Comparison of ENCODE assay signal across 20 cellular contexts in genomic region chr1:214318956-214319355, GRCh38. TPM values are rescaled to one million over a fixed set of nuclear protein-coding genes. Genes with fewer than 3 reads are reported as not detected.
DNase-seq lines count a peak whose midpoint lies in the region; ATAC-seq, FAIRE-seq and TF ChIP-seq lines count a peak whose summit lies in the region.
"Had no signal": no experiment of that assay in that cellular context is flagged by ENCODE, and none has a peak within 500 bp of the region (broad histone marks: within the 10 kb centered on the region; RNA-seq: fewer than 3 reads in every experiment).

No MANE protein-coding gene starts in this region.

- H2AFZ ChIP-seq in HepG2 (ENCODE audit: low read length) = no peak overlapping the region
- H2AFZ ChIP-seq: GM23248 had no signal

- WGBS in heart right ventricle, 2 donors = 66 to 69% methylated on average over 5 of the region's 5 CpGs
- WGBS in right cardiac atrium = 81% methylated on average over 5 of the region's 5 CpGs
- WGBS in HepG2 (ENCODE audit: low lambda C conversion rate) = 24% methylated on average over 5 of the region's 5 CpGs

- CTCF ChIA-PET in HepG2 (lab: Yijun Ruan, JAX; ENCODE audit: low intra/inter-chr PET ratio, low total read pairs) = interaction anchor here (1.1 kb wide), 1 partner anchor 57 kb away, joined by 3 read pairs; no protein-coding TSS in a partner anchor

- H3K36me3 ChIP-seq in heart right ventricle = peaks cover 0 to 77% (median 15%) of the 10 kb centered on the region in 9 donors
- peaks cover 10 to 56% of the 10 kb centered on the region in 2 experiments for H3K36me3 ChIP-seq in HepG2 (replicated peaks in 1 of 2; ENCODE audit: control insufficient read depth in 1 of 2, insufficient read depth in 2 of 2, low read length in 2 of 2)
- no peaks in the 10 kb centered on the region for H3K36me3 ChIP-seq in skeletal muscle satellite cell (ENCODE audit: insufficient read depth, low read length)

- in situ Hi-C loops in HepG2 (cut with HindIII; ENCODE audit: extremely low pct_ligation_motif_present, low pct_unique_long_range_greater_than_20kb) = no loop called here

- H3K9ac ChIP-seq in HepG2 (ENCODE audit: insufficient read depth, low read depth, low read length) (no peak overlapping the region), skeletal muscle satellite cell (ENCODE audit: low read depth, low read length) (no peak overlapping the region)
- H3K9ac ChIP-seq: GM23248 had no signal

- intact Hi-C loops in heart right ventricle (cut with DNase I) = loop anchor here in 2 of 10 donors (5.0 kb wide), 1 partner anchor 37 kb away; the partner anchor contains the start of gene SMYD2 (in 2 of the 2)
- intact Hi-C loops in right cardiac atrium (cut with DNase I) = no loop called here
- intact Hi-C loops in HepG2 (cut with micrococcal nuclease; ENCODE audit: unreplicated experiment) = no loop called here

- H3K4me3 Mint-ChIP-seq in T-helper 17 cell = no peak overlapping the region
- H3K4me3 Mint-ChIP-seq: CD8-positive, alpha-beta T cell had no signal

- H3K36me3 Mint-ChIP-seq in T-helper 17 cell (ENCODE audit: low read depth) = peaks cover 5% of the 10 kb centered on the region

- no TSS peak for BruUV-seq in HepG2 (replicated peaks; lab: Mats Ljungman, UMichigan)

- peak in 6 of 8 donors; percentile 14 to 43 (median 32) for ATAC-seq in heart right ventricle
- ATAC-seq in right cardiac atrium = no peak
- ATAC-seq in T-helper 17 cell = no peak
- ATAC-seq in HepG2 = peak; percentile 99
- no peak for ATAC-seq in GM19324 (IDR thresholded peaks at IDR 0.05; ENCODE audit: low FRiP score, unreplicated experiment)
- ATAC-seq: CD8-positive, alpha-beta T cell had no signal

- peak overlapping the region; percentile 74 for H3K27ac Mint-ChIP-seq in T-helper 17 cell
- H3K27ac Mint-ChIP-seq: CD8-positive, alpha-beta T cell had no signal

- no peak for DNase-seq in heart right ventricle
- no peak for DNase-seq in right cardiac atrium
- no peak for DNase-seq in T-helper 17 cell
- DNase-seq in HepG2 (ENCODE audit: low spot score) = peak; percentile 90
- DNase-seq in midbrain (lab: John Stamatoyannopoulos, UW) = no peak
- DNase-seq in activated CD4-positive, alpha-beta T cell treated with anti-CD3 and anti-CD28 coated beads for 48 hours = no peak
- DNase-seq: BE2C; Calu3; CD8-positive, alpha-beta T cell; GF-D8; GM23248; NCI-H1105; NCI-H2081 treated with DMSO at 0.1 percent for 48 hours; NCI-H510A; NCI-H774; SHP77 treated with DMSO at 0.1 percent for 48 hours had no signal

- H3K9me3 ChIP-seq in heart right ventricle (no peaks in the 10 kb centered on the region), right cardiac atrium (ENCODE audit: control insufficient read depth, low read length) (no peaks in the 10 kb centered on the region), T-helper 17 cell (ENCODE audit: control insufficient read depth, low read length, poor library complexity, severe bottlenecking) (no peaks in the 10 kb centered on the region), HepG2 (ENCODE audit: low read length) (no peaks in the 10 kb centered on the region), skeletal muscle satellite cell (replicated peaks; ENCODE audit: low read length) (no peaks in the 10 kb centered on the region)
- H3K9me3 ChIP-seq: BE2C had no signal

- H3K79me2 ChIP-seq in HepG2 (ENCODE audit: insufficient read depth, low read length) = no peaks in the 10 kb centered on the region

- no peaks in the 10 kb centered on the region for H3K27me3 Mint-ChIP-seq in T-helper 17 cell

- H3K4me1 Mint-ChIP-seq in T-helper 17 cell = peaks cover 6% of the 10 kb centered on the region

- H3K4me3 ChIP-seq in heart right ventricle (no peak overlapping the region), right cardiac atrium (ENCODE audit: low read length) (no peak overlapping the region), HepG2 (replicated peaks in 1 of 3; ENCODE audit: insufficient read depth in 1 of 3, low read depth in 2 of 3, low read length in 3 of 3) (no peak overlapping the region), skeletal muscle satellite cell (ENCODE audit: low read length) (no peak overlapping the region)
- H3K4me3 ChIP-seq: GM23248 had no signal

- peak overlapping the region in 7 of 10 donors; percentile 24 to 86 (median 78) for H3K27ac ChIP-seq in heart right ventricle
- H3K27ac ChIP-seq in right cardiac atrium (ENCODE audit: low read length) = no peak overlapping the region
- H3K27ac ChIP-seq in HepG2 (ENCODE audit: extremely low read length, insufficient read depth, low read length) = peak overlapping the region; percentile 78
- H3K27ac ChIP-seq: GM23248 had no signal

- TF ChIP-seq EP300 in HepG2 (IDR thresholded peaks at IDR 0.05; ENCODE audit: low read depth in 2 of 2, low read length in 2 of 2) (peak in 1 of 2 experiments; percentile 40; a peak in 2 of 4 replicates), HepG2 (CRISPR knock-in tag; IDR thresholded peaks at IDR 0.05; ENCODE audit: borderline replicate concordance) (no peak)

- H3K27me3 ChIP-seq in heart right ventricle = no peaks in the 10 kb centered on the region
- no peaks in the 10 kb centered on the region for H3K27me3 ChIP-seq in right cardiac atrium (ENCODE audit: control insufficient read depth, insufficient read depth)
- no peaks in the 10 kb centered on the region for H3K27me3 ChIP-seq in HepG2 (ENCODE audit: control insufficient read depth in 1 of 2, insufficient read depth in 2 of 2, low read length in 2 of 2)
- no peaks in the 10 kb centered on the region for H3K27me3 ChIP-seq in skeletal muscle satellite cell (ENCODE audit: control insufficient read depth, insufficient read depth, low read length)
- H3K27me3 ChIP-seq: BE2C had no signal

- POLR2A ChIA-PET in HepG2 (lab: Yijun Ruan, JAX) = interaction anchor here (0.6 to 2.3 kb wide), 6 partner anchors 15 to 233 kb away, joined by 3 to 12 read pairs (median 4); partner anchors contain the start of genes PTPN14 and SMYD2

- TF ChIP-seq CTCF in heart right ventricle (IDR thresholded peaks at IDR 0.05) (no peak), HepG2 (CRISPR knock-in tag; IDR thresholded peaks at IDR 0.05) (peak; percentile 34)

- H3K4me2 ChIP-seq in HepG2 (ENCODE audit: low read depth, low read length) = no peak overlapping the region
- H3K4me2 ChIP-seq in skeletal muscle satellite cell (ENCODE audit: low read length) = peak overlapping the region; percentile 88

- no peak for TF ChIP-seq RAD21 in HepG2 (CRISPR knock-in tag; IDR thresholded peaks at IDR 0.05)

- 0 out of 4 replicates have a peak, but pooled peaks of 1 of the 2 experiments have one; percentile 20 for TF ChIP-seq POLR2A in HepG2 (IDR thresholded peaks at IDR 0.05; ENCODE audit: insufficient read depth in 1 of 2, low read depth in 2 of 2, low read length in 2 of 2)

- H3K4me1 ChIP-seq in heart right ventricle (peaks cover 0 to 49% (median 26%) of the 10 kb centered on the region in 9 donors), right cardiac atrium (ENCODE audit: control insufficient read depth, insufficient read depth, low read length) (no peaks in the 10 kb centered on the region), HepG2 (ENCODE audit: insufficient read depth, low read length) (peaks cover 43% of the 10 kb centered on the region), skeletal muscle satellite cell (ENCODE audit: control insufficient read depth, insufficient read depth, low read length) (peaks cover 28% of the 10 kb centered on the region)
- H3K4me1 ChIP-seq: BE2C had no signal

- FAIRE-seq in HepG2 (lab: Jason Lieb, UNC) = peak; percentile 98
- FAIRE-seq: HTR-8/SVneo, RCC 7860 had no signal

- no peaks in the 10 kb centered on the region; the same call in 1 of the 2 replicates for H4K20me1 ChIP-seq in HepG2 (ENCODE audit: insufficient read depth, low read length)

RNA-seq across cellular contexts. Expression of gene SMYD2, which starts 38.0 kb away (rescaled TPM):
- total RNA-seq in heart right ventricle (100 to 1,000 TPM; 158 to 438 (median 356) TPM), right cardiac atrium (10 to 100 TPM in 3 of 4 donors, 1 to 10 TPM in 1; 8.8 to 26.5 (median 17.6) TPM), T-helper 17 cell (10 to 100 TPM; 27.1 to 33.2 TPM), HepG2 (2016; rRNA removed; fragmentation: Illumina TruSeq; extraction: Trizol) (72.7 and 82.7 TPM in 2 replicates)
- polyA plus RNA-seq in heart right ventricle (100 to 1,000 TPM in 1 of 2 donors, 10 to 100 TPM in 1; 97.3 to 149 TPM), right cardiac atrium (34.6 TPM), HepG2 (2011; rRNA removed) (128 and 139 TPM in 2 replicates)
- 80.8 and 81.2 TPM in 2 replicates for total RNA-seq in HepG2 (2016; cell fraction: cytosol; rRNA removed; fragmentation: Illumina TruSeq; extraction: Trizol; ENCODE audit: low read depth)
- total RNA-seq in HepG2 (2016; cell fraction: insoluble cytoplasmic fraction; rRNA removed; fragmentation: Illumina TruSeq; extraction: Trizol) = 71.5 and 84.1 TPM in 2 replicates
- total RNA-seq in HepG2 (2016; cell fraction: membrane; rRNA removed; fragmentation: Illumina TruSeq; extraction: Trizol) = 118 and 120 TPM in 2 replicates
- 54.8 and 63.5 TPM in 2 replicates for total RNA-seq in HepG2 (2016; cell fraction: nucleus; rRNA removed; fragmentation: Illumina TruSeq; extraction: Trizol)
- 66.6 and 86.5 TPM in 2 replicates for polyA plus RNA-seq in HepG2 (2011; cell fraction: cytosol; rRNA removed)
- polyA plus RNA-seq in HepG2 (2011; cell fraction: nucleus; rRNA removed) = 178 and 185 TPM in 2 replicates
- polyA plus RNA-seq in HepG2 (2012) = 102 and 128 TPM in 2 replicates
- 90.2 and 93.3 TPM in 2 replicates for polyA plus RNA-seq in HepG2 (2016; cell fraction: cytosol; fragmentation: Illumina TruSeq; extraction: Trizol; ENCODE audit: low read depth)
- 76.6 and 77.2 TPM in 2 replicates for polyA plus RNA-seq in HepG2 (2016; cell fraction: insoluble cytoplasmic fraction; fragmentation: Illumina TruSeq; extraction: Trizol; ENCODE audit: low read depth)
- 95.5 and 101 TPM in 2 replicates for polyA plus RNA-seq in HepG2 (2016; cell fraction: membrane; fragmentation: Illumina TruSeq; extraction: Trizol; ENCODE audit: low read depth)
- polyA plus RNA-seq in HepG2 (2016; cell fraction: nucleus; fragmentation: Illumina TruSeq; extraction: Trizol; ENCODE audit: insufficient read depth, low read depth) = 98.5 and 106 TPM in 2 replicates
- 26.5 and 45.2 TPM in 2 replicates for polyA minus RNA-seq in HepG2 (2011; rRNA and poly(A)+ RNA removed; ENCODE audit: low replicate concordance)
- 34.7 and 39.1 TPM in 2 replicates for polyA minus RNA-seq in HepG2 (2011; cell fraction: cytosol; rRNA and poly(A)+ RNA removed)
- polyA minus RNA-seq in HepG2 (2011; cell fraction: nucleus; rRNA and poly(A)+ RNA removed) = 119 and 126 TPM in 2 replicates
- total RNA-seq in skeletal muscle satellite cell (2012; rRNA removed) = 38.0 and 49.8 TPM in 2 replicates

Comparison
In these comparisons a context has a peak if more than half of its experiments do, and no peak if none do; other contexts are left out.
1. ATAC-seq: peak in heart right ventricle (6 of 8) and HepG2 (single experiment); none in right cardiac atrium (0 of 2), T-helper 17 cell (single experiment) and GM19324 (single experiment).